8 cellular contexts compared by ENCODE assay signal in the genomic region with DNA sequence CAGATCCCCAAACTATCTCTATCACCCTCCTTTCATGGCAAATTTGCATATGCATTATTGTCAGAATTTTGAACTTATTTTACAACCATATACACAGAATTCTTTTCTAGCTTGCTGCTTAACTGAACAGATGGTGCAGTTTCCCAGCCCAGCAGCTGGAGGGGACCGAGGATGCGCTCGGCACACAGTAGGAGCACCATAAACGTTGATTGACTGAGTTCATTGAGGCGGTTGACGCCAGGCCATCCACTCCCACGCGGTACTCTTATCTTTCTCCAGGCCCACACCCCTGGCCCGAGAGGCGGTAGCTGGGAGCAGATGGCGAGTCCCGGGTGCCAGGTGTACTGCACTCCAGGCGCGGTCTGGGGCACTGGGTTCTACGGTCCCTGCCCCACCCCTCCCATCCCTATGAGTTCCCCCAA. TPM values are rescaled to one million over a fixed set of nuclear protein-coding genes. Genes with fewer than 3 reads are reported as not detected.
DNase-seq lines count a peak whose midpoint lies in the region; ATAC-seq and TF ChIP-seq lines count a peak whose summit lies in the region.

No MANE protein-coding gene starts in this region.

- peaks cover 5% of the 10 kb centered on the region for H3K9me3 Mint-ChIP-seq in endothelial cell (ENCODE audit: unreplicated experiment)
- peaks cover 34% of the 10 kb centered on the region for H3K9me3 Mint-ChIP-seq in nephron progenitor cell

- H3K27me3 Mint-ChIP-seq in endothelial cell (ENCODE audit: unreplicated experiment) (peaks cover 4% of the 10 kb centered on the region), nephron progenitor cell (ENCODE audit: low read depth, poor library complexity) (peaks cover 9% of the 10 kb centered on the region)

- H3K4me3 Mint-ChIP-seq in endothelial cell (ENCODE audit: unreplicated experiment) (peak overlapping the region; percentile 96), nephron progenitor cell (peak overlapping the region; percentile 98)

- H3K27ac Mint-ChIP-seq in endothelial cell (ENCODE audit: unreplicated experiment) (peak overlapping the region; percentile 75), nephron progenitor cell (peak overlapping the region; percentile 45)

- CTCF ChIA-PET in AG04449 (lab: Yijun Ruan, JAX): interaction anchor here (1.2 to 9.3 kb wide), 5 partner anchors 712 to 1026 kb away, joined by 3 to 128 read pairs (median 33); no protein-coding TSS in a partner anchor

- DNase-seq in AG04449 (ENCODE audit: low read depth, low spot score) (no peak), NCI-H69 (lab: John Stamatoyannopoulos, UW) (peak; percentile 99), endothelial cell (ENCODE audit: low spot score) (no peak), nephron progenitor cell (no peak), dermis blood vessel endothelial cell (no peak)
- no peak for DNase-seq in activated CD8-positive, alpha-beta memory T cell treated with anti-CD3 and anti-CD28 coated beads for 24 hours

- POLR2A ChIA-PET in AG04449 (lab: Yijun Ruan, JAX): no interaction called here

- TF ChIP-seq CTCF in AG04449 (IDR thresholded peaks at IDR 0.05; ENCODE audit: insufficient read depth, low read length, missing control alignments) (no peak), endothelial cell (IDR thresholded peaks at IDR 0.05; ENCODE audit: unreplicated experiment) (no peak), nephron progenitor cell (IDR thresholded peaks at IDR 0.05) (no peak)

- peak; percentile 7 for ATAC-seq in GM19463 (IDR thresholded peaks at IDR 0.05; ENCODE audit: unreplicated experiment)
- no peak for ATAC-seq in HG03439 (IDR thresholded peaks at IDR 0.05; ENCODE audit: unreplicated experiment)

- H3K36me3 Mint-ChIP-seq in endothelial cell (ENCODE audit: low read depth, unreplicated experiment): no peaks in the 10 kb centered on the region
- H3K36me3 Mint-ChIP-seq in nephron progenitor cell (ENCODE audit: low read depth): peaks cover 26% of the 10 kb centered on the region

- H3K4me1 Mint-ChIP-seq in endothelial cell (ENCODE audit: unreplicated experiment) (peaks cover 11% of the 10 kb centered on the region), nephron progenitor cell (peaks cover 23% of the 10 kb centered on the region)

- peak overlapping the region; percentile 81 for H3K4me3 ChIP-seq in AG04449 (ENCODE audit: low read depth, low read length)

RNA-seq across cellular contexts. Expression of gene SOX4, which starts 6.8 kb away (rescaled TPM):
- total RNA-seq in endothelial cell (ENCODE audit: unreplicated experiment) (132 TPM), dermis blood vessel endothelial cell (60.2 and 73.5 TPM in 2 replicates)
